In genomic region chr1:67749844-67750689, GRCh38 we compare ENCODE assay signal across 8 cellular contexts.
DNase-seq lines count a peak whose midpoint lies in the region; ATAC-seq, FAIRE-seq and TF ChIP-seq lines count a peak whose summit lies in the region.

No MANE protein-coding gene starts in this region.

- CTCF ChIA-PET in T-cell (lab: Charles Lee) = no interaction called here

- peaks cover 4% of the 10 kb centered on the region for H3K4me1 ChIP-seq in Loucy (ENCODE audit: insufficient read depth, low read length, poor library complexity, severe bottlenecking)
- H3K4me1 ChIP-seq in lung (ENCODE audit: control insufficient read depth in 2 of 2, insufficient read depth in 2 of 2, low read length in 2 of 2) = peaks cover 17% of the 10 kb centered on the region in 2 donors

- H3K9me2 ChIP-seq in Loucy (replicated peaks; ENCODE audit: low read depth, low read length) = no peaks in the 10 kb centered on the region

- H3K4me2 ChIP-seq in Loucy (ENCODE audit: low read depth, low read length, poor library complexity, severe bottlenecking) = no peak overlapping the region

- peak; percentile 50 for ATAC-seq in GM18502 (IDR thresholded peaks at IDR 0.05; ENCODE audit: poor library complexity, unreplicated experiment)
- ATAC-seq in lung (ENCODE audit: insufficient read depth, low FRiP score) = peak; percentile 65
- ATAC-seq in HG03025 (IDR thresholded peaks at IDR 0.05; ENCODE audit: low FRiP score, unreplicated experiment) = no peak
- no peak for ATAC-seq in T-cell (replicated peaks in 1 of 4)

- peak overlapping the region; percentile 17; the same call in 1 of the 2 replicates for H2AFZ ChIP-seq in Loucy (ENCODE audit: low read length)

- H3K36me3 ChIP-seq in Loucy (ENCODE audit: insufficient read depth, low read length) = no peaks in the 10 kb centered on the region
- H3K36me3 ChIP-seq in lung (ENCODE audit: control insufficient read depth in 2 of 2, insufficient read depth in 2 of 2, low read length in 2 of 2) = no peaks in the 10 kb centered on the region

- H3K9ac ChIP-seq in Loucy (ENCODE audit: low read depth, low read length, poor library complexity, severe bottlenecking) = no peak overlapping the region

- H3K4me3 ChIP-seq in Loucy (ENCODE audit: low read length, poor library complexity, severe bottlenecking) = no peak overlapping the region
- peak overlapping the region in 1 of 2 donors; percentile 2 for H3K4me3 ChIP-seq in cardiac fibroblast (replicated peaks in 1 of 2; ENCODE audit: low read depth in 2 of 2, low read length in 2 of 2)
- H3K4me3 ChIP-seq in lung = no peak overlapping the region

- TF ChIP-seq CTCF in Loucy (conservative IDR thresholded peaks at IDR 0.05; ENCODE audit: low read length) = no peak
- no peak for TF ChIP-seq CTCF in cardiac fibroblast (IDR thresholded peaks at IDR 0.05; ENCODE audit: low read depth, low read length)
- no peak for TF ChIP-seq CTCF in lung (IDR thresholded peaks at IDR 0.05; ENCODE audit: control extremely low read depth, extremely low read depth)

- H4K20me1 ChIP-seq in Loucy (ENCODE audit: insufficient read depth, low read length, poor library complexity, severe bottlenecking) = no peaks in the 10 kb centered on the region

- 45 to 51% methylated on average over 8 of the region's 8 CpGs for WGBS in lung, 2 donors

- no peaks in the 10 kb centered on the region for H3K36me3 Mint-ChIP-seq in T-cell

- H3K9me3 ChIP-seq in Loucy (ENCODE audit: insufficient read depth, low read depth, low read length) (no peaks in the 10 kb centered on the region), lung (ENCODE audit: control insufficient read depth in 2 of 2, insufficient read depth in 1 of 2, low read length in 1 of 2) (peaks cover 0 to 2% of the 10 kb centered on the region in 2 donors)

- H3K27ac ChIP-seq in lung (ENCODE audit: low read depth in 1 of 2, low read length in 1 of 2) = peak overlapping the region; percentile 26 to 90

- POLR2A ChIA-PET in T-cell (lab: Charles Lee) = no interaction called here

- no peaks in the 10 kb centered on the region for H3K79me2 ChIP-seq in Loucy (ENCODE audit: insufficient read depth, low read length)

- no peak overlapping the region for H3K27ac Mint-ChIP-seq in T-cell

- no peaks in the 10 kb centered on the region for H3K9me3 Mint-ChIP-seq in T-cell

- no peak overlapping the region for H3K4me3 Mint-ChIP-seq in T-cell

- FAIRE-seq in urothelium cell line (lab: Jason Lieb, UNC) = no peak

- no peaks in the 10 kb centered on the region for H3K27me3 ChIP-seq in Loucy (ENCODE audit: insufficient read depth, low read length, poor library complexity, severe bottlenecking)
- no peaks in the 10 kb centered on the region for H3K27me3 ChIP-seq in lung (ENCODE audit: control insufficient read depth, insufficient read depth)

- DNase-seq in cardiac fibroblast (ENCODE audit: low read depth in 2 of 2) = peak; percentile 84 to 97
- no peak for DNase-seq in lung (ENCODE audit: low spot score)
- peak; percentile 70 for DNase-seq in urothelium cell line (ENCODE audit: low spot score)
- no peak for DNase-seq in cortex of kidney (lab: John Stamatoyannopoulos, UW)
- no peak for DNase-seq in T-cell

- no peaks in the 10 kb centered on the region for H3F3A ChIP-seq in Loucy (ENCODE audit: low read depth)

- H3K4me1 Mint-ChIP-seq in T-cell = peaks cover 1 to 11% (median 4%) of the 10 kb centered on the region in 3 donors

- peaks cover 11 to 16% of the 10 kb centered on the region in 2 donors for H3K27me3 Mint-ChIP-seq in T-cell

Comparison
In these comparisons a context has a peak if more than half of its experiments do, and no peak if none do; other contexts are left out.
1. ATAC-seq: peak in GM18502 (single experiment) and lung (single experiment); none in HG03025 (single experiment) and T-cell (0 of 4).
2. DNase-seq: peak in cardiac fibroblast (2 of 2) and urothelium cell line (single experiment); none in lung (single experiment), cortex of kidney (single experiment) and T-cell (0 of 34).